ENCODE assay signal across 24 cellular contexts in genomic region chr18:8435376-8435775, GRCh38.
"Had no signal": no experiment of that assay in that cellular context is flagged by ENCODE, and none has a peak within 500 bp of the region (broad histone marks: within the 10 kb centered on the region; RNA-seq: fewer than 3 reads in every experiment).

No MANE protein-coding gene starts in this region.

- ATAC-seq: gastroesophageal sphincter; lower lobe of right lung; natural killer cell treated with Interleukin-12 subunit alpha and Interleukin-12 subunit beta and Interleukin-15 and Interleukin-18, amount 100 ng/mL, for 72 hours; psoas muscle; right lobe of liver; stimulated activated effector memory CD8-positive, alpha-beta T cell treated with anti-CD3 and anti-CD28 coated beads, Interleukin-12 subunit alpha, Interleukin-12 subunit beta, amount 100 ng/mL, for 72 hours; stimulated activated naive CD8-positive, alpha-beta T cell treated with anti-CD3 and anti-CD28 coated beads, Interleukin-15, Interleukin-2, amounts not matched to agents 100 U/mL and 50 U/mL, for 24 hours had no signal

- DNase-seq: esophagus squamous epithelium; foreskin fibroblast; glutamatergic neuron; islet precursor cell; left ventricle myocardium inferior; lower lobe of right lung; occipital lobe; psoas muscle; retina; right lobe of liver; stimulated activated CD4-positive, alpha-beta T cell treated with anti-CD3 and anti-CD28 coated beads, Interleukin-4, amount 100 ng/mL, for 1 hour; stimulated activated CD8-positive, alpha-beta memory T cell treated with anti-CD3 and anti-CD28 coated beads, Interleukin-4, amount 100 ng/mL, for 48 hours; stimulated activated naive CD8-positive, alpha-beta T cell treated with anti-CD3 and anti-CD28 coated beads, Interleukin-15, Interleukin-2, amounts not matched to agents 100 U/mL and 50 U/mL, for 24 hours; thyroid gland had no signal

- H3K36me3 Mint-ChIP-seq: memory B cell; mesothelial cell of epicardium; natural killer cell treated with Interleukin-12 subunit alpha and Interleukin-12 subunit beta and Interleukin-15 and Interleukin-18, amount 100 ng/mL, for 72 hours; neural progenitor cell; stimulated activated effector memory CD8-positive, alpha-beta T cell treated with anti-CD3 and anti-CD28 coated beads, Interleukin-12 subunit alpha, Interleukin-12 subunit beta, amount 100 ng/mL, for 72 hours; type B pancreatic cell had no signal

- H3K27ac Mint-ChIP-seq: memory B cell; mesothelial cell of epicardium; natural killer cell treated with Interleukin-12 subunit alpha and Interleukin-12 subunit beta and Interleukin-15 and Interleukin-18, amount 100 ng/mL, for 72 hours; neural progenitor cell; stimulated activated effector memory CD8-positive, alpha-beta T cell treated with anti-CD3 and anti-CD28 coated beads, Interleukin-12 subunit alpha, Interleukin-12 subunit beta, amount 100 ng/mL, for 72 hours; type B pancreatic cell had no signal

- H3K9me3 Mint-ChIP-seq: memory B cell, type B pancreatic cell had no signal

- H3K27me3 ChIP-seq: esophagus squamous epithelium, gastroesophageal sphincter, neural progenitor cell, right lobe of liver, thyroid gland had no signal

- H3K27ac ChIP-seq: coronary artery, esophagus squamous epithelium, gastroesophageal sphincter, left ventricle myocardium inferior, lower lobe of right lung, neural progenitor cell, parathyroid adenoma, psoas muscle, right lobe of liver, suprapubic skin, thyroid gland had no signal

- H3K4me1 Mint-ChIP-seq: memory B cell; mesothelial cell of epicardium; neural progenitor cell; stimulated activated effector memory CD8-positive, alpha-beta T cell treated with anti-CD3 and anti-CD28 coated beads, Interleukin-12 subunit alpha, Interleukin-12 subunit beta, amount 100 ng/mL, for 72 hours had no signal

- H3K4me3 Mint-ChIP-seq: memory B cell; mesothelial cell of epicardium; natural killer cell treated with Interleukin-12 subunit alpha and Interleukin-12 subunit beta and Interleukin-15 and Interleukin-18, amount 100 ng/mL, for 72 hours; neural progenitor cell; stimulated activated effector memory CD8-positive, alpha-beta T cell treated with anti-CD3 and anti-CD28 coated beads, Interleukin-12 subunit alpha, Interleukin-12 subunit beta, amount 100 ng/mL, for 72 hours; type B pancreatic cell had no signal

- H3K4me3 ChIP-seq: coronary artery, esophagus squamous epithelium, gastroesophageal sphincter, left ventricle myocardium inferior, lower lobe of right lung, neural progenitor cell, psoas muscle, right lobe of liver, suprapubic skin, thyroid gland had no signal
